Comparison of ENCODE assay signal across 1 cellular context in genomic region chr1:206496131-206496793, GRCh38.
TF ChIP-seq lines count a peak whose summit lies in the region.

No MANE protein-coding gene starts in this region.

TF ChIP-seq in HEK293, 187 proteins besides CTCF, POLR2A, EP300 and RAD21 (continued from another document):
- TF ChIP-seq ZSCAN4 (tag by site-specific recombination; IDR thresholded peaks at IDR 0.05) (no peak), ZNF677 (tag by site-specific recombination; IDR thresholded peaks at IDR 0.05) (no peak), ZBTB6 (tag by site-specific recombination; IDR thresholded peaks at IDR 0.05) (no peak), ZNF202 (tag by site-specific recombination; IDR thresholded peaks at IDR 0.05; ENCODE audit: borderline replicate concordance) (no peak), ZIC2 (tag by site-specific recombination; IDR thresholded peaks at IDR 0.05) (peak; percentile 70), ZNF561 (tag by site-specific recombination; IDR thresholded peaks at IDR 0.05; ENCODE audit: borderline replicate concordance) (no peak), ZFP37 (tag by site-specific recombination; IDR thresholded peaks at IDR 0.05) (no peak), ZNF398 (tag by site-specific recombination; IDR thresholded peaks at IDR 0.05) (no peak), ZNF449 (tag by site-specific recombination; IDR thresholded peaks at IDR 0.05) (no peak), ZNF692 (tag by site-specific recombination; IDR thresholded peaks at IDR 0.05) (peak; percentile 97), ZNF335 (tag by site-specific recombination; conservative IDR thresholded peaks at IDR 0.05) (peak; percentile 38; the same call in 1 of the 2 replicates), ZEB2 (tag by site-specific recombination; IDR thresholded peaks at IDR 0.05) (no peak), PRDM2 (tag by site-specific recombination; IDR thresholded peaks at IDR 0.05; ENCODE audit: borderline replicate concordance) (no peak), ZBTB11 (tag by site-specific recombination; conservative IDR thresholded peaks at IDR 0.05; ENCODE audit: low read depth) (no peak), ZNF792 (tag by site-specific recombination; IDR thresholded peaks at IDR 0.05) (no peak), ZBTB20 (tag by site-specific recombination; IDR thresholded peaks at IDR 0.05) (no peak), ZNF292 (tag by site-specific recombination; IDR thresholded peaks at IDR 0.05; ENCODE audit: borderline replicate concordance, low read depth) (no peak), KLF17 (tag by site-specific recombination; IDR thresholded peaks at IDR 0.05) (peak; percentile 68; the same call in 1 of the 2 replicates), ZNF341 (tag by site-specific recombination; IDR thresholded peaks at IDR 0.05; ENCODE audit: low read depth) (peak; percentile 57), ZNF626 (tag by site-specific recombination; IDR thresholded peaks at IDR 0.05) (no peak), ZNF704 (tag by site-specific recombination; IDR thresholded peaks at IDR 0.05) (no peak), ZNF510 (tag by site-specific recombination; IDR thresholded peaks at IDR 0.05; ENCODE audit: insufficient replicate concordance) (no peak), PRDM1 (tag by site-specific recombination; IDR thresholded peaks at IDR 0.05) (no peak), PBX3 (CRISPR knock-in tag; IDR thresholded peaks at IDR 0.05) (no peak), ZNF654 (tag by site-specific recombination; IDR thresholded peaks at IDR 0.05; ENCODE audit: low read depth) (no peak), TRIM28 (IDR thresholded peaks at IDR 0.05; ENCODE audit: borderline replicate concordance, low read length) (no peak), BCL11A (tag by site-specific recombination; IDR thresholded peaks at IDR 0.05; ENCODE audit: low read depth) (no peak), KLF9 (tag by site-specific recombination; IDR thresholded peaks at IDR 0.05; ENCODE audit: low read depth) (no peak)
